ENCODE assay signal across 8 cellular contexts in genomic region chr7:726854-727103, GRCh38. TPM values are rescaled to one million over a fixed set of nuclear protein-coding genes. Genes with fewer than 3 reads are reported as not detected.
DNase-seq lines count a peak whose midpoint lies in the region; ATAC-seq lines count a peak whose summit lies in the region.

No MANE protein-coding gene starts in this region.

- H3K9me3 Mint-ChIP-seq in natural killer cell treated with Interleukin-12 subunit alpha and Interleukin-12 subunit beta and Interleukin-15 and Interleukin-18, amount 100 ng/mL, for 72 hours = no peaks in the 10 kb centered on the region

- peaks cover 24% of the 10 kb centered on the region for H3K36me3 Mint-ChIP-seq in natural killer cell treated with Interleukin-12 subunit alpha and Interleukin-12 subunit beta and Interleukin-15 and Interleukin-18, amount 100 ng/mL, for 72 hours

- peak; percentile 28 for ATAC-seq in GM19324 (IDR thresholded peaks at IDR 0.05; ENCODE audit: low FRiP score, unreplicated experiment)
- peak; percentile 28 for ATAC-seq in HG03521 (IDR thresholded peaks at IDR 0.05; ENCODE audit: unreplicated experiment)
- ATAC-seq in natural killer cell treated with Interleukin-12 subunit alpha and Interleukin-12 subunit beta and Interleukin-15 and Interleukin-18, amount 100 ng/mL, for 72 hours = no peak

- peak overlapping the region; percentile 71 for H3K4me3 Mint-ChIP-seq in natural killer cell treated with Interleukin-12 subunit alpha and Interleukin-12 subunit beta and Interleukin-15 and Interleukin-18, amount 100 ng/mL, for 72 hours

- peaks cover 20 to 28% of the 10 kb centered on the region in 2 donors for H3K4me1 Mint-ChIP-seq in natural killer cell treated with Interleukin-12 subunit alpha and Interleukin-12 subunit beta and Interleukin-15 and Interleukin-18, amount 100 ng/mL, for 72 hours (ENCODE audit: low read depth in 2 of 2)

- H3K27ac Mint-ChIP-seq in natural killer cell treated with Interleukin-12 subunit alpha and Interleukin-12 subunit beta and Interleukin-15 and Interleukin-18, amount 100 ng/mL, for 72 hours = no peak overlapping the region

- peak; percentile 40 for DNase-seq in dermis blood vessel endothelial cell
- no peak for DNase-seq in natural killer cell treated with Interleukin-12 subunit alpha and Interleukin-12 subunit beta and Interleukin-15 and Interleukin-18, amount 100 ng/mL, for 72 hours (ENCODE audit: low spot score)
- no peak for DNase-seq in T1000 (lab: John Stamatoyannopoulos, UW)
- no peak for DNase-seq in mesenteric fat pad (ENCODE audit: low spot score)
- no peak for DNase-seq in Ammon's horn (ENCODE audit: low spot score)
- DNase-seq in activated CD4-positive, alpha-beta T cell treated with anti-CD3 and anti-CD28 coated beads for 4 hours = no peak

- no peaks in the 10 kb centered on the region for H3K27me3 Mint-ChIP-seq in natural killer cell treated with Interleukin-12 subunit alpha and Interleukin-12 subunit beta and Interleukin-15 and Interleukin-18, amount 100 ng/mL, for 72 hours

RNA-seq across cellular contexts. Expression of gene DNAAF5, which starts 0.3 kb away (rescaled TPM):
- total RNA-seq in dermis blood vessel endothelial cell (19.2 and 40.7 TPM in 2 replicates), mesenteric fat pad (20.4 TPM)
- 10 to 100 TPM; 19.5 to 53.4 TPM for total RNA-seq in natural killer cell treated with Interleukin-12 subunit alpha and Interleukin-12 subunit beta and Interleukin-15 and Interleukin-18, amount 100 ng/mL, for 72 hours

RNA-seq across cellular contexts. Expression of gene PRKAR1B, which starts 0.3 kb away (rescaled TPM):
- total RNA-seq in dermis blood vessel endothelial cell = 77.9 and 82.4 TPM in 2 replicates
- 10 to 100 TPM in 1 of 2 donors, 1 to 10 TPM in 1; 9.8 to 31.9 TPM for total RNA-seq in natural killer cell treated with Interleukin-12 subunit alpha and Interleukin-12 subunit beta and Interleukin-15 and Interleukin-18, amount 100 ng/mL, for 72 hours
- 11.7 TPM for total RNA-seq in mesenteric fat pad

Comparison
In these comparisons a context has a peak if more than half of its experiments do, and no peak if none do; other contexts are left out.
1. ATAC-seq: peak in GM19324 (single experiment) and HG03521 (single experiment); none in natural killer cell treated with Interleukin-12 subunit alpha and Interleukin-12 subunit beta and Interleukin-15 and Interleukin-18, amount 100 ng/mL, for 72 hours (0 of 2).